8 cellular contexts compared by ENCODE assay signal in genomic region chr20:35091808-35092523, GRCh38. TPM values are rescaled to one million over a fixed set of nuclear protein-coding genes. Genes with fewer than 3 reads are reported as not detected.
DNase-seq lines count a peak whose midpoint lies in the region; ATAC-seq and FAIRE-seq lines count a peak whose summit lies in the region.

No MANE protein-coding gene starts in this region.

- peak overlapping the region; percentile 92 for H3K9ac ChIP-seq in BLaER1

- peaks cover 49% of the 10 kb centered on the region for H3K4me1 Mint-ChIP-seq in activated CD8-positive, alpha-beta T cell treated with anti-CD3 and anti-CD28 coated beads, Interleukin-2, amount 10 ng/mL, durations not matched to agents 7 days and 5 days (ENCODE audit: low read depth)

- H3K4me3 Mint-ChIP-seq in activated CD8-positive, alpha-beta T cell treated with anti-CD3 and anti-CD28 coated beads, Interleukin-2, amount 10 ng/mL, durations not matched to agents 7 days and 5 days, result peak overlapping the region; percentile 79

- intact Hi-C loops in posterior vena cava (cut with DNase I), result loop anchor here (5.0 to 10.0 kb wide), 4 partner anchors 53 to 183 kb away; partner anchors contain the start of genes EDEM2 (in 1 of the 2) and MMP24OS (in 1 of the 2)

- H3K27me3 Mint-ChIP-seq in activated CD8-positive, alpha-beta T cell treated with anti-CD3 and anti-CD28 coated beads, Interleukin-2, amount 10 ng/mL, durations not matched to agents 7 days and 5 days (ENCODE audit: low read depth), result no peaks in the 10 kb centered on the region

- DNase-seq in GM19239 (ENCODE audit: insufficient read length, low spot score) (no peak), germinal center (ENCODE audit: low spot score) (peak; percentile 14), posterior vena cava (ENCODE audit: low spot score) (peak; percentile 91), globus pallidus (ENCODE audit: low spot score) (no peak), amniotic stem cell (lab: John Stamatoyannopoulos, UW) (no peak)
- peak; percentile 34 for DNase-seq in activated CD8-positive, alpha-beta T cell treated with anti-CD3 and anti-CD28 coated beads, Interleukin-2, amount 10 ng/mL, durations not matched to agents 7 days and 5 days

- peak; percentile 14 for ATAC-seq in HG03521 (IDR thresholded peaks at IDR 0.05; ENCODE audit: unreplicated experiment)
- ATAC-seq in activated CD8-positive, alpha-beta T cell treated with anti-CD3 and anti-CD28 coated beads, Interleukin-2, amount 10 ng/mL, durations not matched to agents 7 days and 5 days, result peak; percentile 40

- peaks cover 22% of the 10 kb centered on the region for H3K36me3 Mint-ChIP-seq in activated CD8-positive, alpha-beta T cell treated with anti-CD3 and anti-CD28 coated beads, Interleukin-2, amount 10 ng/mL, durations not matched to agents 7 days and 5 days (ENCODE audit: low read depth)

- H3K4me1 ChIP-seq in BLaER1, result peaks cover 24% of the 10 kb centered on the region

- peak overlapping the region; percentile 83 for H3K27ac ChIP-seq in BLaER1

- H3K36me3 ChIP-seq in BLaER1, result peaks cover 27% of the 10 kb centered on the region

- no peaks in the 10 kb centered on the region for H3K9me3 Mint-ChIP-seq in activated CD8-positive, alpha-beta T cell treated with anti-CD3 and anti-CD28 coated beads, Interleukin-2, amount 10 ng/mL, durations not matched to agents 7 days and 5 days (ENCODE audit: insufficient read depth)

- H3K27ac Mint-ChIP-seq in activated CD8-positive, alpha-beta T cell treated with anti-CD3 and anti-CD28 coated beads, Interleukin-2, amount 10 ng/mL, durations not matched to agents 7 days and 5 days, result peak overlapping the region; percentile 91

- H3K4me3 ChIP-seq in BLaER1, result peak overlapping the region; percentile 97

- POLR2A ChIA-PET in activated CD8-positive, alpha-beta T cell treated with anti-CD3 and anti-CD28 coated beads, Interleukin-2, amount 10 ng/mL, durations not matched to agents 7 days and 5 days (lab: Charles Lee), result interaction anchor here (0.6 to 1.6 kb wide), 4 partner anchors 12 to 266 kb away, joined by 3 to 4 read pairs (median 4); partner anchors contain the start of genes EDEM2 and NCOA6

- no peaks in the 10 kb centered on the region for H3K9me3 ChIP-seq in BLaER1

- no peaks in the 10 kb centered on the region for H3K27me3 ChIP-seq in BLaER1

- peak; percentile 78 for FAIRE-seq in GM19239 (lab: Jason Lieb, UNC)

- CTCF ChIA-PET in activated CD8-positive, alpha-beta T cell treated with anti-CD3 and anti-CD28 coated beads, Interleukin-2, amount 10 ng/mL, durations not matched to agents 7 days and 5 days (lab: Charles Lee), result interaction anchor here (0.6 to 0.9 kb wide), 4 partner anchors 26 to 177 kb away, joined by 3 read pairs; no protein-coding TSS in a partner anchor

- peak overlapping the region; percentile 97 for H3K4me2 ChIP-seq in BLaER1

- H4K20me1 ChIP-seq in BLaER1, result peaks cover 50% of the 10 kb centered on the region

RNA-seq across cellular contexts. Expression of gene TRPC4AP, which starts 0.6 kb away (rescaled TPM):
- 10 to 100 TPM; 43.2 to 44.6 TPM for total RNA-seq in activated CD8-positive, alpha-beta T cell treated with anti-CD3 and anti-CD28 coated beads, Interleukin-2, amount 10 ng/mL, durations not matched to agents 7 days and 5 days
- total RNA-seq in posterior vena cava, result 10 to 100 TPM; 42.6 to 48.9 TPM

RNA-seq across cellular contexts. Expression of gene EDEM2, which starts 55.2 kb away (rescaled TPM):
- total RNA-seq in activated CD8-positive, alpha-beta T cell treated with anti-CD3 and anti-CD28 coated beads, Interleukin-2, amount 10 ng/mL, durations not matched to agents 7 days and 5 days, result 10 to 100 TPM; 19.5 to 19.6 TPM
- 10 to 100 TPM; 27.9 to 30.6 TPM for total RNA-seq in posterior vena cava

Comparison
In these comparisons a context has a peak if more than half of its experiments do, and no peak if none do; other contexts are left out.
1. DNase-seq: peak in activated CD8-positive, alpha-beta T cell treated with anti-CD3 and anti-CD28 coated beads, Interleukin-2, amount 10 ng/mL, durations not matched to agents 7 days and 5 days (single experiment), germinal center (single experiment) and posterior vena cava (single experiment); none in GM19239 (single experiment), globus pallidus (single experiment) and amniotic stem cell (single experiment).